In the genomic region with DNA sequence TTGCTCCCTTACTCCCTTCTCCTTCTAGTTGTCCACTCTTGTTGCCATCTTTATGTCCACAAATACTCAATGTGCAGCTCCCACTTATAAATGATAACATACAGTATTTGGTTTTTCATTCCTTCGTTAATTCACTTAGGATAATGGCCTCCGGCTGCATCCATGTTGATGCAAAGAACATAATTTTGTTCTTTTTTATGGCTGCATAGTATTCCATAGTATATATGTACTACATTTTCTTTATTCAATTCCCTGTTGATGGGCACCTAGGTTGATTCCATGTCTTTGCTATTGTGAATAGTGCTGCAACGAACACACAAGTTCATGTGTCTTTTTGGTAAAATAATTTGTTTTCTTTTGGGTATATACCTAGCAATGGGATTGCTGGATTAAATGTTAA, we compare ENCODE assay signal across 1 cellular context.
TF ChIP-seq lines count a peak whose summit lies in the region.

No MANE protein-coding gene starts in this region.

TF ChIP-seq in GM12878, 131 proteins besides CTCF, POLR2A, EP300 and RAD21 (continued from another document):
- no peak for TF ChIP-seq SKIL (IDR thresholded peaks at IDR 0.05; ENCODE audit: low read depth, poor library complexity, severe bottlenecking)
- no peak for TF ChIP-seq GABPA (IDR thresholded peaks at IDR 0.05; ENCODE audit: low read depth)
